In genomic region chr7:1669954-1670893, GRCh38 we compare ENCODE assay signal across 8 cellular contexts. TPM values are rescaled to one million over a fixed set of nuclear protein-coding genes. Genes with fewer than 3 reads are reported as not detected.
DNase-seq lines count a peak whose midpoint lies in the region; ATAC-seq and TF ChIP-seq lines count a peak whose summit lies in the region.

ELFN1 (plus strand) TSS chr7:1670277; CDS start chr7:1744597, 74,320 bp downstream.

- intact Hi-C loops in esophagus muscularis mucosa (cut with DNase I): loop anchor here (5.0 to 10.0 kb wide), 3 partner anchors 85 to 675 kb away; no protein-coding TSS in a partner anchor

- H3K18ac ChIP-seq in neuronal stem cell (ENCODE audit: low read length): peak within 1 kb of the TSS; percentile 100

- ATAC-seq in GM18520 (IDR thresholded peaks at IDR 0.05; ENCODE audit: unreplicated experiment) (no peak), HG03159 (IDR thresholded peaks at IDR 0.05; ENCODE audit: unreplicated experiment) (no peak)

- WGBS in esophagus muscularis mucosa: 3% methylated on average over 50 of the region's 110 CpGs
- no CpG with 5 or more reads among the region's 110 CpGs for WGBS in neuronal stem cell (ENCODE audit: extremely low coverage in 2 of 2, insufficient read length in 2 of 2, insufficient replicate concordance in 1 of 2), 2 donors

- peak within 1 kb of the TSS; percentile 97 for H3K14ac ChIP-seq in neuronal stem cell (ENCODE audit: low read length)

- peaks cover 26% of the 10 kb centered on the region for H3K79me1 ChIP-seq in neuronal stem cell (ENCODE audit: low read depth, low read length)

- H3K4me3 ChIP-seq in esophagus muscularis mucosa (peak within 1 kb of the TSS; percentile 38 to 52 (median 44)), neuronal stem cell (ENCODE audit: low read length in 2 of 2) (peak within 1 kb of the TSS; percentile 71 to 89)

- H3K9ac ChIP-seq in neuronal stem cell (ENCODE audit: low read depth, low read length, poor library complexity): peak within 1 kb of the TSS; percentile 94

- peak within 1 kb of the TSS; percentile 77 for H3K4me2 ChIP-seq in neuronal stem cell (ENCODE audit: insufficient read depth, low read length, poor library complexity, severe bottlenecking)

- DNase-seq in D341Med (ENCODE audit: low spot score) (peak; percentile 88), NCI-H2227 treated with DMSO at 0.1 percent for 48 hours (lab: John Stamatoyannopoulos, UW) (peak; percentile 21), esophagus muscularis mucosa (ENCODE audit: extremely low spot score) (no peak), neuronal stem cell (ENCODE audit: low spot score) (peak; percentile 87), GM19238 (ENCODE audit: insufficient read length, low spot score) (no peak)
- no peak for DNase-seq in activated CD4-positive, alpha-beta T cell treated with anti-CD3 and anti-CD28 coated beads, Interleukin-2, amount 50 U/mL, for 1 hour

- no peak for TF ChIP-seq POLR2A in esophagus muscularis mucosa (IDR thresholded peaks at IDR 0.05; ENCODE audit: low read depth)

- H3K36me3 ChIP-seq in esophagus muscularis mucosa: no peaks in the 10 kb centered on the region
- peaks cover 0 to 41% of the 10 kb centered on the region in 2 donors for H3K36me3 ChIP-seq in neuronal stem cell (replicated peaks in 1 of 2; ENCODE audit: control insufficient read depth in 2 of 2, insufficient read depth in 2 of 2, low read length in 2 of 2)

- peak within 1 kb of the TSS; percentile 99 for H2AK5ac ChIP-seq in neuronal stem cell (ENCODE audit: low read depth, low read length)

- peak within 1 kb of the TSS; percentile 97 for H2BK120ac ChIP-seq in neuronal stem cell (ENCODE audit: low read depth, low read length)

- no peaks in the 10 kb centered on the region for H3K9me3 ChIP-seq in esophagus muscularis mucosa
- no peaks in the 10 kb centered on the region for H3K9me3 ChIP-seq in neuronal stem cell (replicated peaks in 1 of 2; ENCODE audit: control insufficient read depth in 2 of 2, insufficient read depth in 1 of 2, low read depth in 1 of 2, low read length in 2 of 2)

- H3K4me1 ChIP-seq in esophagus muscularis mucosa: peaks cover 28 to 54% (median 47%) of the 10 kb centered on the region in 4 donors
- peaks cover 17 to 29% of the 10 kb centered on the region in 2 donors for H3K4me1 ChIP-seq in neuronal stem cell (ENCODE audit: control insufficient read depth in 2 of 2, insufficient read depth in 1 of 2, low read depth in 1 of 2, low read length in 2 of 2)

- peak within 1 kb of the TSS; percentile 89 for H3K4ac ChIP-seq in neuronal stem cell (ENCODE audit: low read length)

- H3K27ac ChIP-seq in esophagus muscularis mucosa (replicated peaks in 1 of 4): no peak within 1 kb of the TSS
- H3K27ac ChIP-seq in neuronal stem cell (replicated peaks; ENCODE audit: low read length): peak within 1 kb of the TSS; percentile 93

- TF ChIP-seq EP300 in esophagus muscularis mucosa (IDR thresholded peaks at IDR 0.05): no peak

- H3K27me3 ChIP-seq in esophagus muscularis mucosa (peaks cover 0 to 99% (median 70%) of the 10 kb centered on the region in 4 donors), neuronal stem cell (ENCODE audit: control insufficient read depth in 3 of 3, insufficient read depth in 3 of 3, low read depth in 1 of 3, low read length in 3 of 3) (peaks cover 0 to 14% (median 0%) of the 10 kb centered on the region in 3 experiments)

- no peak for TF ChIP-seq CTCF in esophagus muscularis mucosa (IDR thresholded peaks at IDR 0.05)

- H2BK5ac ChIP-seq in neuronal stem cell (ENCODE audit: low read length): peak within 1 kb of the TSS; percentile 99

- peak within 1 kb of the TSS; percentile 92 for H4K8ac ChIP-seq in neuronal stem cell (ENCODE audit: low read depth, low read length)

- peak within 1 kb of the TSS; percentile 97 for H2BK15ac ChIP-seq in neuronal stem cell (ENCODE audit: low read length)

- peak within 1 kb of the TSS; percentile 94 for H2BK12ac ChIP-seq in neuronal stem cell (ENCODE audit: low read length)

- H4K91ac ChIP-seq in neuronal stem cell (ENCODE audit: low read depth, low read length, poor library complexity): peak within 1 kb of the TSS; percentile 30

- H2AFZ ChIP-seq in neuronal stem cell (ENCODE audit: low read length): peak within 1 kb of the TSS; percentile 80

- peak within 1 kb of the TSS; percentile 55 for H3K23ac ChIP-seq in neuronal stem cell (ENCODE audit: low read depth, low read length, poor library complexity)

RNA-seq across cellular contexts. Expression of gene ELFN1, which starts in this region (rescaled TPM):
- total RNA-seq in esophagus muscularis mucosa: 1 to 10 TPM in 3 of 4 donors, under 1 TPM in 1; 0.86 to 3.3 (median 1.9) TPM
- 15.6 TPM for polyA plus RNA-seq in neuronal stem cell (2013, experiment 1 of 2)
- polyA plus RNA-seq in neuronal stem cell (2013, experiment 2 of 2): 16.3 TPM

Comparison
In these comparisons a context has a peak if more than half of its experiments do, and no peak if none do; other contexts are left out.
1. DNase-seq: peak in D341Med (single experiment), NCI-H2227 treated with DMSO at 0.1 percent for 48 hours (single experiment) and neuronal stem cell (single experiment); none in esophagus muscularis mucosa (single experiment), GM19238 (single experiment) and activated CD4-positive, alpha-beta T cell treated with anti-CD3 and anti-CD28 coated beads, Interleukin-2, amount 50 U/mL, for 1 hour (single experiment).